ENCODE assay signal across 1 cellular context in the genomic region with DNA sequence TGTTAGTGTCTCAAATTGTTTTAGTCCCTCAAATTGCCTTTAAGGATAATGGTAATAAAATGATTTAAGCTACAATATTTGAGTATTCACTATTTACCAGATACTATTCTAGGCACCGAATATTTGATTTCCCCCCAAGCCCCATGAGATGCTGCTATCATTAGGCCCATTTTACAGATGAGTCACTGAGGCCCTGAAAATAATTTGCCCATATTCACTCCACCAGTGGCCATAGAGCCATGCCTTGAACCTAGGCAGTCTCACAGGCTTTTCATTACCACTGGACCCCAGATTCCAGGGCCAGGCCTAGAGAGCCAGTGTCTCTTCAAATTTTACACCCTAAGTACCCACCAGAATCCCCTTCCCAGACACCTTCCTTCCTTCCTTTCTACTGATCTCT.
TF ChIP-seq lines count a peak whose summit lies in the region.

No MANE protein-coding gene starts in this region.

TF ChIP-seq in HepG2, 621 proteins besides CTCF, POLR2A, EP300 and RAD21 (continued from another document):
- TF ChIP-seq ZNF646 (CRISPR knock-in tag; IDR thresholded peaks at IDR 0.05) = no peak
- no peak for TF ChIP-seq ZNF710 (CRISPR knock-in tag; IDR thresholded peaks at IDR 0.05; ENCODE audit: borderline replicate concordance)
